ENCODE assay signal across 8 cellular contexts in the genomic region with DNA sequence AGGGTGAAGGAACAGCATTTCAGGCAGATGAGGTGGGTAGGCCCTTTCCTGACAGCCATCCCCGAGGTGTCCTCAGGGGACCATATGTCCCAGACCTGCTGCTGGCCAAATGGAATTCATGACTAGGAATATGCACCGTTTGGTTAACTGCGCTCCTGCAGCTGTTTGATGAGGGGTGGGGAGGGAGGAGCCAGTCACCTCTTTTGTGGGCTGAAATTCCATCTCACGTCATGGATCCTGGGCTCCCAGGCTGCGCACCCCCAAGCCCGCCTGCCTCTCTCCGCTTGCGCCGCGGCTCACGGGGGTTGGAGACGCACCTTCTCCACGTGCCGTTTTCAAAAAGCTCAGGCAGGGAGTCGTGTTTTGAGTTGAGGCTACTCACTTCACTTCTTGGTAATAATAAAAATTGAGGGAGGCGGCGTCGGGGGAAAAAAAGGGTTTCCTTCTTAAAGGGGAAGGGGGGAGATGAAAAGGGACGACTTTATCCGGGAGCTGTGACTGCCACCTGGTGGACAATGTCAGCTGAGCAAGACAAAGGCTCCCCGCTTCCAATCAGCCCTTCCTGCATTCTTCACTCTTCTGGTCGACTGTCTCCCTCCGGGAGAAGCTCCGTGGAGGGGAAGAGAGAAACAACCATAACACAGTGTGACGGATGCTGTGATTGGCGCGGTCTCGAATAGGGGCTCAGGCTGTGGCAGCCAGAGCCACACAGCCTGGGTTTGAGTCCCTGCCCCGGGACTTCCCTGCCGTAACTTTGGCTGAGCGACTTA. TPM values are rescaled to one million over a fixed set of nuclear protein-coding genes. Genes with fewer than 3 reads are reported as not detected.
DNase-seq lines count a peak whose midpoint lies in the region; ATAC-seq and TF ChIP-seq lines count a peak whose summit lies in the region.

No MANE protein-coding gene starts in this region.

- no peaks in the 10 kb centered on the region for H3K36me3 ChIP-seq in Peyer's patch
- H3K36me3 ChIP-seq in naive thymus-derived CD4-positive, alpha-beta T cell (ENCODE audit: control insufficient read depth in 2 of 3, insufficient read depth in 3 of 3, low read length in 3 of 3) = no peaks in the 10 kb centered on the region

- H3K36me3 Mint-ChIP-seq in activated T-helper 1 cell treated with anti-CD3 and anti-CD28 coated beads, Interleukin-12 subunit alpha, Interleukin-12 subunit beta, Interleukin-2, Interleukin-4 antibody, amounts not matched to agents 30 ng/mL and 10 ng/mL and 1 ng/mL, durations not matched to agents 14 hours and 24 hours and 36 hours (ENCODE audit: low read depth) = no peaks in the 10 kb centered on the region
- no peaks in the 10 kb centered on the region for H3K36me3 Mint-ChIP-seq in naive thymus-derived CD4-positive, alpha-beta T cell

- H3K9me3 ChIP-seq in Peyer's patch = no peaks in the 10 kb centered on the region
- no peaks in the 10 kb centered on the region for H3K9me3 ChIP-seq in naive thymus-derived CD4-positive, alpha-beta T cell (ENCODE audit: control insufficient read depth in 2 of 3, low read length in 3 of 3)

- H3K27ac ChIP-seq in Peyer's patch = no peak overlapping the region
- H3K27ac ChIP-seq in naive thymus-derived CD4-positive, alpha-beta T cell (ENCODE audit: low read depth, low read length) = no peak overlapping the region

- peaks cover 0 to 6% (median 2%) of the 10 kb centered on the region in 4 donors for H3K4me1 ChIP-seq in Peyer's patch
- H3K4me1 ChIP-seq in naive thymus-derived CD4-positive, alpha-beta T cell (ENCODE audit: control insufficient read depth in 2 of 2, insufficient read depth in 2 of 2, low read length in 2 of 2) = peaks cover 4 to 6% of the 10 kb centered on the region in 2 donors

- peaks cover 12% of the 10 kb centered on the region for H3K4me1 Mint-ChIP-seq in activated T-helper 1 cell treated with anti-CD3 and anti-CD28 coated beads, Interleukin-12 subunit alpha, Interleukin-12 subunit beta, Interleukin-2, Interleukin-4 antibody, amounts not matched to agents 30 ng/mL and 10 ng/mL and 1 ng/mL, durations not matched to agents 14 hours and 24 hours and 36 hours (ENCODE audit: low read depth)
- H3K4me1 Mint-ChIP-seq in naive thymus-derived CD4-positive, alpha-beta T cell = peaks cover 0 to 13% (median 10%) of the 10 kb centered on the region in 7 donors

- ATAC-seq in GM19438 (IDR thresholded peaks at IDR 0.05; ENCODE audit: low read depth, unreplicated experiment) = peak; percentile 72
- ATAC-seq in naive thymus-derived CD4-positive, alpha-beta T cell = peak; percentile 91

- intact Hi-C loops in activated T-helper 1 cell treated with anti-CD3 and anti-CD28 coated beads, Interleukin-12 subunit alpha, Interleukin-12 subunit beta, Interleukin-2, Interleukin-4 antibody, amounts not matched to agents 30 ng/mL and 10 ng/mL and 1 ng/mL, durations not matched to agents 14 hours and 24 hours and 36 hours (cut with micrococcal nuclease) = loop anchor here (1.0 kb wide), 4 partner anchors 55 to 679 kb away; partner anchors contain the start of gene CPEB4
- intact Hi-C loops in naive thymus-derived CD4-positive, alpha-beta T cell (cut with micrococcal nuclease) = loop anchor here (1.0 to 5.0 kb wide), 5 partner anchors 55 to 381 kb away; partner anchors contain the start of gene CPEB4 (in 1 of the 2)

- H3K27me3 ChIP-seq in Peyer's patch = no peaks in the 10 kb centered on the region
- H3K27me3 ChIP-seq in naive thymus-derived CD4-positive, alpha-beta T cell (ENCODE audit: control insufficient read depth in 2 of 2, insufficient read depth in 2 of 2, low read length in 2 of 2) = no peaks in the 10 kb centered on the region

- CTCF ChIA-PET in naive thymus-derived CD4-positive, alpha-beta T cell (lab: Charles Lee) = interaction anchor here (0.6 to 3.1 kb wide), 17 partner anchors 11 to 679 kb away, joined by 3 to 68 read pairs (median 4); partner anchors contain the start of genes BOD1 and CPEB4

- peak; percentile 85 to 94 (median 87) for TF ChIP-seq CTCF in Peyer's patch (IDR thresholded peaks at IDR 0.05)

- no peaks in the 10 kb centered on the region for H3K9me3 Mint-ChIP-seq in activated T-helper 1 cell treated with anti-CD3 and anti-CD28 coated beads, Interleukin-12 subunit alpha, Interleukin-12 subunit beta, Interleukin-2, Interleukin-4 antibody, amounts not matched to agents 30 ng/mL and 10 ng/mL and 1 ng/mL, durations not matched to agents 14 hours and 24 hours and 36 hours
- no peaks in the 10 kb centered on the region for H3K9me3 Mint-ChIP-seq in naive thymus-derived CD4-positive, alpha-beta T cell

- peaks cover 32% of the 10 kb centered on the region for H3K27me3 Mint-ChIP-seq in activated T-helper 1 cell treated with anti-CD3 and anti-CD28 coated beads, Interleukin-12 subunit alpha, Interleukin-12 subunit beta, Interleukin-2, Interleukin-4 antibody, amounts not matched to agents 30 ng/mL and 10 ng/mL and 1 ng/mL, durations not matched to agents 14 hours and 24 hours and 36 hours (ENCODE audit: insufficient read depth)
- H3K27me3 Mint-ChIP-seq in naive thymus-derived CD4-positive, alpha-beta T cell = peaks cover 5 to 33% (median 8%) of the 10 kb centered on the region in 5 donors

- peak overlapping the region; percentile 18 for H3K27ac Mint-ChIP-seq in activated T-helper 1 cell treated with anti-CD3 and anti-CD28 coated beads, Interleukin-12 subunit alpha, Interleukin-12 subunit beta, Interleukin-2, Interleukin-4 antibody, amounts not matched to agents 30 ng/mL and 10 ng/mL and 1 ng/mL, durations not matched to agents 14 hours and 24 hours and 36 hours
- H3K27ac Mint-ChIP-seq in naive thymus-derived CD4-positive, alpha-beta T cell = peak overlapping the region in 5 of 9 donors; percentile 33 to 60 (median 50)

- peak; percentile 92 for DNase-seq in Ammon's horn (ENCODE audit: low spot score)
- DNase-seq in HuH-7.5 (ENCODE audit: low spot score) = peak; percentile 83
- DNase-seq in Peyer's patch = peak; percentile 76 to 93 (median 77)
- DNase-seq in activated T-helper 1 cell treated with anti-CD3 and anti-CD28 coated beads, Interleukin-12 subunit alpha, Interleukin-12 subunit beta, Interleukin-2, Interleukin-4 antibody, amounts not matched to agents 30 ng/mL and 10 ng/mL and 1 ng/mL, durations not matched to agents 14 hours and 24 hours and 36 hours (ENCODE audit: low spot score) = peak; percentile 53
- DNase-seq in fibroblast of peridontal ligament (ENCODE audit: extremely low read depth) = peak; percentile 89
- DNase-seq in naive thymus-derived CD4-positive, alpha-beta T cell = peak; percentile 51 to 76 (median 71)
- DNase-seq in stimulated activated CD8-positive, alpha-beta memory T cell treated with anti-CD3 and anti-CD28 coated beads, Interleukin-7, amount 100 ng/mL, for 48 hours (ENCODE audit: extremely low read depth in 1 of 2, low read depth in 1 of 2) = peak; percentile 19 to 50

- peak overlapping the region; percentile 81 for H3K4me3 Mint-ChIP-seq in activated T-helper 1 cell treated with anti-CD3 and anti-CD28 coated beads, Interleukin-12 subunit alpha, Interleukin-12 subunit beta, Interleukin-2, Interleukin-4 antibody, amounts not matched to agents 30 ng/mL and 10 ng/mL and 1 ng/mL, durations not matched to agents 14 hours and 24 hours and 36 hours
- peak overlapping the region; percentile 70 to 89 (median 84) for H3K4me3 Mint-ChIP-seq in naive thymus-derived CD4-positive, alpha-beta T cell

- peak overlapping the region; percentile 24 to 52 (median 40) for H3K4me3 ChIP-seq in Peyer's patch
- H3K4me3 ChIP-seq in naive thymus-derived CD4-positive, alpha-beta T cell (ENCODE audit: low read length) = peak overlapping the region; percentile 38

- POLR2A ChIA-PET in naive thymus-derived CD4-positive, alpha-beta T cell (lab: Charles Lee) = interaction anchor here (4.1 kb wide), 1 partner anchor 357 kb away, joined by 23 read pairs; the partner anchor contains the start of gene BOD1

- TF ChIP-seq POLR2A in Peyer's patch (IDR thresholded peaks at IDR 0.05) = no peak

RNA-seq across cellular contexts. Expression of gene C5orf47, which starts 15.9 kb away (rescaled TPM):
- not detected for total RNA-seq in Peyer's patch
- total RNA-seq in activated T-helper 1 cell treated with anti-CD3 and anti-CD28 coated beads, Interleukin-12 subunit alpha, Interleukin-12 subunit beta, Interleukin-2, Interleukin-4 antibody, amounts not matched to agents 30 ng/mL and 10 ng/mL and 1 ng/mL, durations not matched to agents 14 hours and 24 hours and 36 hours = not detected in 2 replicates
- total RNA-seq in naive thymus-derived CD4-positive, alpha-beta T cell = not detected
- polyA plus RNA-seq in naive thymus-derived CD4-positive, alpha-beta T cell = not detected

Comparison
In these comparisons a context has a peak if more than half of its experiments do, and no peak if none do; other contexts are left out.
1. DNase-seq: peak in every context shown above with its lines; median percentile 92 in Ammon's horn; 89 in fibroblast of peridontal ligament; 83 in HuH-7.5; 77 in Peyer's patch; 71 in naive thymus-derived CD4-positive, alpha-beta T cell; 53 in activated T-helper 1 cell treated with anti-CD3 and anti-CD28 coated beads, Interleukin-12 subunit alpha, Interleukin-12 subunit beta, Interleukin-2, Interleukin-4 antibody, amounts not matched to agents 30 ng/mL and 10 ng/mL and 1 ng/mL, durations not matched to agents 14 hours and 24 hours and 36 hours; 34 in stimulated activated CD8-positive, alpha-beta memory T cell treated with anti-CD3 and anti-CD28 coated beads, Interleukin-7, amount 100 ng/mL, for 48 hours.